ENCODE assay signal across 16 cellular contexts in the genomic region with DNA sequence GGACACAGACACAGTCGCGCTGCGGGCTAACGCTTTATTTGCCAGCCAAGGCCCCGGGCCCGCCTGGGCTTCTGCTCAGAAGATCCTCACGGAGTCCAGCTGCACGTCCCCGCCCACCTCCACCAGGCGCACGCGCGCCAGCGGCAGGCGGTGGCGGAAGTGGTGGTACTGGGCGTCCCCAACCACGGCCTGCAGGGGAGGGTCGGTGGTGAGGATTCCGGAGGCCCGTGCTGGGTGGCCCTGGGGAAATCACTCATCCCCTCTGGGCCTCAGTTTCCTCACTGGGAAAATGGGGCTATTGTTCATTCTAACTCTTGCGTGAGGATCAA. TPM values are rescaled to one million over a fixed set of nuclear protein-coding genes. Genes with fewer than 3 reads are reported as not detected.
A peak's percentile ranks its signal among the peaks of the same experiment; 100 is the strongest.
DNase-seq lines count a peak whose midpoint lies in the region; ATAC-seq, FAIRE-seq and TF ChIP-seq lines count a peak whose summit lies in the region.
"Not testable (repeated sequence)": the region's sequence is repeated elsewhere in the genome, so short reads cannot be mapped to it uniquely, and the experiment has no call there.
"Had no signal": no experiment of that assay in that cellular context is flagged by ENCODE, and none has a peak within 500 bp of the region (broad histone marks: within the 10 kb centered on the region; RNA-seq: fewer than 3 reads in every experiment).

No MANE protein-coding gene starts in this region.

- not testable (repeated sequence) for DNase-seq in GM12892 (ENCODE audit: insufficient read length); activated naive CD8-positive, alpha-beta T cell treated with anti-CD3 and anti-CD28 coated beads, Interleukin-2, amount 10 ng/mL, durations not matched to agents 7 days and 5 days; Right ventricle myocardium inferior (ENCODE audit: missing footprints); memory B cell (ENCODE audit: low spot score in 2 of 2); stimulated activated naive B cell treated with anti-CD40 and anti-IgM and Interleukin-4, amounts not matched to agents 10 μg/mL and 1 μg/mL and 100 μg/mL, for 72 hours

- H3K4me1 Mint-ChIP-seq in activated naive CD8-positive, alpha-beta T cell treated with anti-CD3 and anti-CD28 coated beads, Interleukin-2, amount 10 ng/mL, durations not matched to agents 7 days and 5 days; memory B cell; stimulated activated naive B cell treated with anti-CD40 and anti-IgM and Interleukin-4, amounts not matched to agents 10 μg/mL and 1 μg/mL and 100 μg/mL, for 72 hours: not testable (repeated sequence)

- H3K36me3 Mint-ChIP-seq in activated naive CD8-positive, alpha-beta T cell treated with anti-CD3 and anti-CD28 coated beads, Interleukin-2, amount 10 ng/mL, durations not matched to agents 7 days and 5 days; memory B cell; stimulated activated naive B cell treated with anti-CD40 and anti-IgM and Interleukin-4, amounts not matched to agents 10 μg/mL and 1 μg/mL and 100 μg/mL, for 72 hours: not testable (repeated sequence)

- TF ChIP-seq POLR2A in GM12892 (IDR thresholded peaks at IDR 0.05; ENCODE audit: low read depth, low read length): not testable (repeated sequence)

- ATAC-seq in GM21737 (IDR thresholded peaks at IDR 0.05; ENCODE audit: unreplicated experiment) (peak; percentile 52), HG03039 (IDR thresholded peaks at IDR 0.05; ENCODE audit: unreplicated experiment) (peak; percentile 49), SK-N-SH treated with all-trans-retinoic acid at 6 μM for 48 hours (peak; percentile 80), Right ventricle myocardium inferior (peak; percentile 93), memory B cell (ENCODE audit: low read depth) (peak; percentile 54)
- peak; percentile 79 for ATAC-seq in activated naive CD8-positive, alpha-beta T cell treated with anti-CD3 and anti-CD28 coated beads, Interleukin-2, amount 10 ng/mL, durations not matched to agents 7 days and 5 days (ENCODE audit: low read depth)
- ATAC-seq in stimulated activated naive B cell treated with anti-CD40 and anti-IgM and Interleukin-4, amounts not matched to agents 10 μg/mL and 1 μg/mL and 100 μg/mL, for 72 hours (replicated peaks): peak; percentile 82 to 84

- not testable (repeated sequence) for H3K9me3 Mint-ChIP-seq in activated naive CD8-positive, alpha-beta T cell treated with anti-CD3 and anti-CD28 coated beads, Interleukin-2, amount 10 ng/mL, durations not matched to agents 7 days and 5 days; memory B cell; stimulated activated naive B cell treated with anti-CD40 and anti-IgM and Interleukin-4, amounts not matched to agents 10 μg/mL and 1 μg/mL and 100 μg/mL, for 72 hours

- intact Hi-C loops in Right ventricle myocardium inferior (cut with DNase I): not testable (repeated sequence)

- POLR2A ChIA-PET in activated naive CD8-positive, alpha-beta T cell treated with anti-CD3 and anti-CD28 coated beads, Interleukin-2, amount 10 ng/mL, durations not matched to agents 7 days and 5 days (lab: Charles Lee): not testable (repeated sequence)

- peak; percentile 98 for FAIRE-seq in GM12892 (lab: Jason Lieb, UNC)

- not testable (repeated sequence) for H3K27ac Mint-ChIP-seq in activated naive CD8-positive, alpha-beta T cell treated with anti-CD3 and anti-CD28 coated beads, Interleukin-2, amount 10 ng/mL, durations not matched to agents 7 days and 5 days; memory B cell; stimulated activated naive B cell treated with anti-CD40 and anti-IgM and Interleukin-4, amounts not matched to agents 10 μg/mL and 1 μg/mL and 100 μg/mL, for 72 hours

- H3K27me3 Mint-ChIP-seq in activated naive CD8-positive, alpha-beta T cell treated with anti-CD3 and anti-CD28 coated beads, Interleukin-2, amount 10 ng/mL, durations not matched to agents 7 days and 5 days; memory B cell; stimulated activated naive B cell treated with anti-CD40 and anti-IgM and Interleukin-4, amounts not matched to agents 10 μg/mL and 1 μg/mL and 100 μg/mL, for 72 hours: not testable (repeated sequence)

- not testable (repeated sequence) for H3K4me3 Mint-ChIP-seq in activated naive CD8-positive, alpha-beta T cell treated with anti-CD3 and anti-CD28 coated beads, Interleukin-2, amount 10 ng/mL, durations not matched to agents 7 days and 5 days; memory B cell; stimulated activated naive B cell treated with anti-CD40 and anti-IgM and Interleukin-4, amounts not matched to agents 10 μg/mL and 1 μg/mL and 100 μg/mL, for 72 hours

RNA-seq across cellular contexts. Expression of a gene that starts 2.4 kb away (rescaled TPM):
- not detected for polyA plus RNA-seq in GM12892 (2012; ENCODE audit: missing spikeins)
- not detected for total RNA-seq in activated naive CD8-positive, alpha-beta T cell treated with anti-CD3 and anti-CD28 coated beads, Interleukin-2, amount 10 ng/mL, durations not matched to agents 7 days and 5 days
- total RNA-seq in Right ventricle myocardium inferior: not detected
- total RNA-seq: activated CD4-positive, alpha-beta T cell treated with anti-CD3 and anti-CD28 coated beads, Interleukin-2, amount 10 ng/mL, durations not matched to agents 24 days and 14 days; colonic mucosa; mesothelial cell of epicardium; neural crest cell; posterior vena cava; T-helper 1 cell treated with Interleukin-12 subunit alpha and Interleukin-12 subunit beta and Interleukin-4 antibody, amounts not matched to agents 30 ng/mL and 1 ng/mL, for 36 hours had no signal

RNA-seq across cellular contexts. Expression of a gene that starts 18.1 kb away (rescaled TPM):
- not detected for polyA plus RNA-seq in GM12892 (2012; ENCODE audit: missing spikeins)
- total RNA-seq in activated naive CD8-positive, alpha-beta T cell treated with anti-CD3 and anti-CD28 coated beads, Interleukin-2, amount 10 ng/mL, durations not matched to agents 7 days and 5 days: not detected
- not detected for total RNA-seq in Right ventricle myocardium inferior
- total RNA-seq: activated CD4-positive, alpha-beta T cell treated with anti-CD3 and anti-CD28 coated beads, Interleukin-2, amount 10 ng/mL, durations not matched to agents 24 days and 14 days; colonic mucosa; mesothelial cell of epicardium; neural crest cell; posterior vena cava; SJCRH30; T-helper 1 cell treated with Interleukin-12 subunit alpha and Interleukin-12 subunit beta and Interleukin-4 antibody, amounts not matched to agents 30 ng/mL and 1 ng/mL, for 36 hours had no signal

RNA-seq across cellular contexts. Expression of a gene that starts 26.6 kb away (rescaled TPM):
- polyA plus RNA-seq in GM12892 (2012; ENCODE audit: missing spikeins): 5.8 TPM
- total RNA-seq in activated naive CD8-positive, alpha-beta T cell treated with anti-CD3 and anti-CD28 coated beads, Interleukin-2, amount 10 ng/mL, durations not matched to agents 7 days and 5 days: 10 to 100 TPM; 22.7 to 26.4 TPM
- total RNA-seq in Right ventricle myocardium inferior: not detected
- total RNA-seq: neural crest cell, SJCRH30 had no signal

RNA-seq across cellular contexts. Expression of a gene that starts 41.8 kb away (rescaled TPM):
- 0.78 TPM for polyA plus RNA-seq in GM12892 (2012; ENCODE audit: missing spikeins)
- total RNA-seq in activated naive CD8-positive, alpha-beta T cell treated with anti-CD3 and anti-CD28 coated beads, Interleukin-2, amount 10 ng/mL, durations not matched to agents 7 days and 5 days: 1 to 10 TPM; 3.8 to 4.0 TPM
- total RNA-seq in Right ventricle myocardium inferior: 0.76 TPM
- total RNA-seq: temporal lobe had no signal

Comparison
In these comparisons a context has a peak if more than half of its experiments do, and no peak if none do; other contexts are left out.
1. RNA of a gene that starts 26.6 kb away (total RNA-seq): 22.7 to 26.4 TPM in activated naive CD8-positive, alpha-beta T cell treated with anti-CD3 and anti-CD28 coated beads, Interleukin-2, amount 10 ng/mL, durations not matched to agents 7 days and 5 days; not detected in Right ventricle myocardium inferior (single experiment); every median in the first group is over 10 times any median in the second.
2. Peak in every context shown above with its lines, with median percentiles within 50 percentile points of each other: ATAC-seq.